ENCODE assay signal across 2 cellular contexts in genomic region chr22:33902073-33902472, GRCh38.
TF ChIP-seq lines count a peak whose summit lies in the region.

No MANE protein-coding gene starts in this region.

TF ChIP-seq in HEK293, 187 proteins besides CTCF, POLR2A, EP300 and RAD21:
- TF ChIP-seq ZNF776 (tag by site-specific recombination; IDR thresholded peaks at IDR 0.05; ENCODE audit: borderline replicate concordance), result no peak
- 0 out of 2 replicates have a peak, but pooled peaks have one; percentile 13 for TF ChIP-seq ATF2 (tag by site-specific recombination; IDR thresholded peaks at IDR 0.05; ENCODE audit: low read depth)
- TF ChIP-seq ZNF155 (tag by site-specific recombination; IDR thresholded peaks at IDR 0.05), result no peak
- TF ChIP-seq TRIM28 (IDR thresholded peaks at IDR 0.05; ENCODE audit: borderline replicate concordance, low read length), result 0 out of 2 replicates have a peak, but pooled peaks have one; percentile 13
- peak; percentile 16; the same call in 1 of the 2 replicates for TF ChIP-seq ZBTB20 (tag by site-specific recombination; IDR thresholded peaks at IDR 0.05)
- no peak for TF ChIP-seq ZNF18 (tag by site-specific recombination; IDR thresholded peaks at IDR 0.05)
- no peak for TF ChIP-seq ZSCAN4 (tag by site-specific recombination; IDR thresholded peaks at IDR 0.05)
- TF ChIP-seq ZNF211 (tag by site-specific recombination; IDR thresholded peaks at IDR 0.05; ENCODE audit: low read depth), result no peak
- no peak for TF ChIP-seq ZNF2 (tag by site-specific recombination; IDR thresholded peaks at IDR 0.05)
- no peak for TF ChIP-seq EGR2 (tag by site-specific recombination; IDR thresholded peaks at IDR 0.05; ENCODE audit: low read depth)
- TF ChIP-seq ZNF600 (tag by site-specific recombination; IDR thresholded peaks at IDR 0.05), result no peak
- no peak for TF ChIP-seq ZNF707 (tag by site-specific recombination; IDR thresholded peaks at IDR 0.05)
- TF ChIP-seq SCRT2 (tag by site-specific recombination; IDR thresholded peaks at IDR 0.05), result no peak
- TF ChIP-seq MZF1 (tag by site-specific recombination; IDR thresholded peaks at IDR 0.05; ENCODE audit: borderline replicate concordance), result no peak

TF ChIP-seq in H1, 55 proteins besides CTCF, POLR2A, EP300 and RAD21:
- TF ChIP-seq BACH1 (IDR thresholded peaks at IDR 0.05; ENCODE audit: low read length), result no peak
- no peak for TF ChIP-seq TAF1 (IDR thresholded peaks at IDR 0.05; ENCODE audit: low read depth, low read length)
TF ChIP-seq in H1: peak in this region for 0.
